Comparison of ENCODE assay signal across 18 cellular contexts in the genomic region with DNA sequence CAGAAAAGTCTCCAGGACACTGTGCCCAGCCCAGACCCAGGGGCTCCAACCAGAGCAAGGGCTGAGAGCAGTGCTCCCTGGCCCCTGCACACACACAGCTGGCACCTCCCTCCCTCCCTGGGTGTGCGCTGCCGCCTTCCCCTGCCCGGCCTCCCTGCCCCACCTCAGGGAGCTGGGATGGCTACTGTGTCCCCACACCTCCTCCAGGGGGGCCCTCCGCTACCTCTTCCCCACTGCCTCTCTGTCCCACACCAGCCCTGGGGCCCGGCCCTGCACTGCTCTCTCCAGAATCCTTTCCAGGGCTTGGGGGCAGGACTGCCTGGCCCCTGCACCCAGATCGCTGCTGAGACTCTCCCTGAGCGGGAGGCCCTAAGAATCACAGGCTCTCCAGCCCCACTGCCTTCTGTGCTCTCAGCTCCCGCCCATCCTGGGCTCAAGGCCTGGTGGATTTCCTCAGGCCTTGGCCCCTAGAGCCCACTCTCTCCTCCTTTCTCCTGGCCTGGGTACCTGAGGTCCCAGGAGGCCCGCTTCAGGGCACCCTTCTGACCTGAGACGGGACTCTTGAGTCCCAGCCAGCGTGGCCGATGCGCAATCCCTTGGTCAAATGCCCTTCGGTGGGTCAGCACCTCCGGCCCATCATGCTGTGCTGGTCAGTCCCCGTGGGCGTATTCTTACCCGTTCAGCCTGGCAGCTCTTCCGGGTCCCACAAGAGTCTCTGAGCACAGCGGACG.
"Had no signal": no experiment of that assay in that cellular context is flagged by ENCODE, and none has a peak within 500 bp of the region (broad histone marks: within the 10 kb centered on the region; RNA-seq: fewer than 3 reads in every experiment).

No MANE protein-coding gene starts in this region.

- H3K27ac ChIP-seq: dorsolateral prefrontal cortex, esophagus muscularis mucosa, parathyroid adenoma had no signal

- H3K4me2 ChIP-seq: smooth muscle cell had no signal

- DNase-seq: activated CD4-positive, alpha-beta T cell treated with anti-CD3 and anti-CD28 coated beads for 48 hours; activated effector memory CD4-positive, alpha-beta T cell treated with anti-CD3 and anti-CD28 coated beads, Interleukin-2, amount 50 U/mL, for 16 hours; activated T-cell treated with anti-CD3 and anti-CD28 coated beads, Interleukin-2, amount 50 U/mL, for 4 hours; amniotic stem cell; dorsolateral prefrontal cortex; hypothalamus; mammary epithelial cell; mucosa of descending colon; retina had no signal

- H2AFZ ChIP-seq: parathyroid adenoma had no signal

- H3K4me3 Mint-ChIP-seq: activated T-cell treated with anti-CD3 and anti-CD28 coated beads, Interleukin-2, amount 50 U/mL, for 4 hours; brain; nephron; stimulated activated effector memory CD8-positive, alpha-beta T cell treated with anti-CD3 and anti-CD28 coated beads, Interleukin-12 subunit alpha, Interleukin-12 subunit beta, amount 100 ng/mL, for 72 hours; WTC11 had no signal

- H3K27ac Mint-ChIP-seq: nephron; stimulated activated effector memory CD8-positive, alpha-beta T cell treated with anti-CD3 and anti-CD28 coated beads, Interleukin-12 subunit alpha, Interleukin-12 subunit beta, amount 100 ng/mL, for 72 hours; WTC11 had no signal

- H3K79me2 ChIP-seq: parathyroid adenoma had no signal

- H3K4me1 ChIP-seq: esophagus muscularis mucosa, parathyroid adenoma had no signal

- ATAC-seq: activated naive CD4-positive, alpha-beta T cell treated with anti-CD3 and anti-CD28 coated beads, Interleukin-2, amount 50 U/mL, for 72 hours; activated T-cell treated with anti-CD3 and anti-CD28 coated beads, Interleukin-2, amount 50 U/mL, for 4 hours; mucosa of descending colon; SK-N-SH treated with all-trans-retinoic acid at 6 μM for 48 hours; stimulated activated effector memory CD8-positive, alpha-beta T cell treated with anti-CD3 and anti-CD28 coated beads, Interleukin-12 subunit alpha, Interleukin-12 subunit beta, amount 100 ng/mL, for 72 hours; WTC11 had no signal

- H3K9ac ChIP-seq: parathyroid adenoma had no signal

- H3K4me3 ChIP-seq: dorsolateral prefrontal cortex, esophagus muscularis mucosa, mucosa of descending colon, smooth muscle cell had no signal

- H3K36me3 Mint-ChIP-seq: brain, WTC11 had no signal

- H3K36me3 ChIP-seq: esophagus muscularis mucosa had no signal

- H3K27me3 ChIP-seq: dorsolateral prefrontal cortex had no signal

- H3K9me3 ChIP-seq: mucosa of descending colon had no signal

- H3K4me1 Mint-ChIP-seq: nephron; stimulated activated effector memory CD8-positive, alpha-beta T cell treated with anti-CD3 and anti-CD28 coated beads, Interleukin-12 subunit alpha, Interleukin-12 subunit beta, amount 100 ng/mL, for 72 hours; WTC11 had no signal

- H3K9me3 Mint-ChIP-seq: activated naive CD4-positive, alpha-beta T cell treated with anti-CD3 and anti-CD28 coated beads, Interleukin-2, amount 50 U/mL, for 72 hours had no signal
